ENCODE assay signal across 26 cellular contexts in the genomic region with DNA sequence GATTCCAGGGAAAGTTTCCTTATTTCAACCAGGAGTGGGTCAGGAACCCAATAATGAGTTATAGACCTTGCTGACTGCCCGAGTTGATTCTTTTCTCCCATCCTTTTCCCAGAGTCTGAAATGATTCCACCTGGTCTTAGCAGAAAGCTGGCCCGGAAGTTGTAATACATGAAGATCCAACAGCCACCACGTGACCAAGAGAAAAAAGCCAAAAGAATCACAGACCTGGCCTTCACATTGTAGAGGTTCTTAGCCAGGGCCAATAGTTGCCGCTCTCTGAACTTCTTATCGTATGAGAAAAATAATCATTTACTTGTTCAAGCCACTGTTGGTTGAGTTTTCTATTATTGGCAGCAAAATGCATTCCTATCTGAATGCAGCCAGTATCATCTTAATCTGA.
"Had no signal": no experiment of that assay in that cellular context is flagged by ENCODE, and none has a peak within 500 bp of the region (broad histone marks: within the 10 kb centered on the region; RNA-seq: fewer than 3 reads in every experiment).

No MANE protein-coding gene starts in this region.

- H3K36me3 ChIP-seq: adrenal gland, SJCRH30 had no signal

- H3K4me1 ChIP-seq: adrenal gland had no signal

- H3K27me3 ChIP-seq: adrenal gland, SJCRH30 had no signal

- H2AFZ ChIP-seq: PC-9 had no signal

- H3K9ac ChIP-seq: KMS-11 had no signal

- H3K9me3 ChIP-seq: adrenal gland, SJCRH30 had no signal

- H3K27ac ChIP-seq: adrenal gland, KMS-11, PC-9, SJCRH30 had no signal

- DNase-seq: activated CD4-positive, alpha-beta T cell treated with anti-CD3 and anti-CD28 coated beads, Interleukin-2, amount 10 ng/mL, durations not matched to agents 7 days and 5 days; activated CD4-positive, alpha-beta T cell treated with anti-CD3 and anti-CD28 coated beads, Interleukin-2, amount 50 U/mL, for 48 hours; activated CD8-positive, alpha-beta T cell treated with anti-CD3 and anti-CD28 coated beads, Interleukin-2, amount 10 ng/mL, durations not matched to agents 7 days and 5 days; activated gamma-delta T cell treated with Interleukin-2 at 50 U/mL for 16 hours; activated naive CD4-positive, alpha-beta T cell treated with anti-CD3 and anti-CD28 coated beads for 36 hours; activated T-cell treated with anti-CD3 and anti-CD28 coated beads, Interleukin-2, amount 50 U/mL, for 24 hours; adrenal gland; caudate nucleus; MM.1S; MV-4-11; NCI-H1092; NCI-H1436 treated with DMSO at 0.1 percent for 48 hours; NCI-H1694 treated with DMSO at 0.1 percent for 48 hours; NCI-H2029 treated with DMSO at 0.1 percent for 48 hours; NCI-H2107; NCI-H2171; NCI-H510A; NCI-H526; NCI-H748 treated with DMSO at 0.1 percent for 48 hours; NK-92 treated with Interleukin-12 subunit alpha and Interleukin-12 subunit beta, amount 100 ng/mL, for 24 hours; PC-9; SHP77; SJCRH30; SW 1271 had no signal

- ATAC-seq: activated CD8-positive, alpha-beta T cell treated with anti-CD3 and anti-CD28 coated beads, Interleukin-2, amount 10 ng/mL, durations not matched to agents 7 days and 5 days; activated naive CD4-positive, alpha-beta T cell treated with anti-CD3 and anti-CD28 coated beads, Interleukin-2, amount 50 U/mL, for 72 hours had no signal

- H3K4me3 ChIP-seq: adrenal gland, PC-9, SJCRH30 had no signal

- H3K4me2 ChIP-seq: KMS-11, PC-9 had no signal
